15 cellular contexts compared by ENCODE assay signal in the genomic region with DNA sequence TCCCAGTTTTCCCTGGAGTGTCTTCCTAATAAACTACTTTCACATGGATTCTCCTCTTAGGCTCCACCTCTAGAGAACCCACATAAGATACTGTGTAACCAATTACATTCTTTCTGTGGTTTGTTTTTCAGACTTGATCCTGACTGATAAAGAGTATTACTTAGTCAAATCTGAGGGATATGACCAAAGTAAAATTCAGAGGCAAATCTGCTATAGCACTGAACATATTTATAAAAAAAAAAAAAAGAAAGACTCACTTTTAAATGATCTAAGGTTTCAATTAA. TPM values are rescaled to one million over a fixed set of nuclear protein-coding genes. Genes with fewer than 3 reads are reported as not detected.
DNase-seq lines count a peak whose midpoint lies in the region; ATAC-seq, FAIRE-seq and TF ChIP-seq lines count a peak whose summit lies in the region.
"Had no signal": no experiment of that assay in that cellular context is flagged by ENCODE, and none has a peak within 500 bp of the region (broad histone marks: within the 10 kb centered on the region; RNA-seq: fewer than 3 reads in every experiment).

No MANE protein-coding gene starts in this region.

- intact Hi-C loops in activated CD4-positive, alpha-beta T cell treated with anti-CD3 and anti-CD28 coated beads for 36 hours (cut with DNase I, micrococcal nuclease): loop anchor here in 1 of 2 experiments (5.0 kb wide), 1 partner anchor 207 kb away; no protein-coding TSS in a partner anchor
- intact Hi-C loops in IMR-90 (cut with micrococcal nuclease): no loop called here
- intact Hi-C loops in K562 (cut with micrococcal nuclease): loop anchor here (5.0 kb wide), 1 partner anchor 82 kb away; no protein-coding TSS in a partner anchor

- TF ChIP-seq RAD21 in IMR-90 (IDR thresholded peaks at IDR 0.05; ENCODE audit: low read length) (no peak), K562 (CRISPR knock-in tag; conservative IDR thresholded peaks at IDR 0.05 in 1 of 2, IDR thresholded peaks at IDR 0.05 in 1 of 2) (no peak)

- H2AFZ ChIP-seq in IMR-90 (replicated peaks; ENCODE audit: low read length, poor library complexity): peak overlapping the region; percentile 11
- no peak overlapping the region for H2AFZ ChIP-seq in K562 (ENCODE audit: low read depth, low read length)
- H2AFZ ChIP-seq: parathyroid adenoma had no signal

- ATAC-seq in activated CD4-positive, alpha-beta T cell treated with anti-CD3 and anti-CD28 coated beads for 36 hours: peak; percentile 34
- peak; percentile 31 for ATAC-seq in IMR-90 (ENCODE audit: low read depth)
- ATAC-seq in K562: no peak
- ATAC-seq in natural killer cell treated with Interleukin-12 subunit alpha and Interleukin-12 subunit beta and Interleukin-15 and Interleukin-18, amount 100 ng/mL, for 72 hours: no peak
- ATAC-seq in GM21786 (IDR thresholded peaks at IDR 0.05; ENCODE audit: unreplicated experiment): no peak
- no peak for ATAC-seq in GM18909 (IDR thresholded peaks at IDR 0.05; ENCODE audit: poor library complexity, unreplicated experiment)

- no peak overlapping the region for H2BK5ac ChIP-seq in IMR-90 (ENCODE audit: low read depth, low read length, poor library complexity, severe bottlenecking)

- H3K9me3 Mint-ChIP-seq in activated CD4-positive, alpha-beta T cell treated with anti-CD3 and anti-CD28 coated beads for 36 hours (ENCODE audit: low read depth): no peaks in the 10 kb centered on the region
- no peaks in the 10 kb centered on the region for H3K9me3 Mint-ChIP-seq in natural killer cell treated with Interleukin-12 subunit alpha and Interleukin-12 subunit beta and Interleukin-15 and Interleukin-18, amount 100 ng/mL, for 72 hours
- H3K9me3 Mint-ChIP-seq: endodermal cell had no signal

- H3K4me3 Mint-ChIP-seq in activated CD4-positive, alpha-beta T cell treated with anti-CD3 and anti-CD28 coated beads for 36 hours: no peak overlapping the region
- H3K4me3 Mint-ChIP-seq in natural killer cell treated with Interleukin-12 subunit alpha and Interleukin-12 subunit beta and Interleukin-15 and Interleukin-18, amount 100 ng/mL, for 72 hours: peak overlapping the region; percentile 54
- H3K4me3 Mint-ChIP-seq: endodermal cell had no signal

- H3K27me3 ChIP-seq in IMR-90 (ENCODE audit: control insufficient read depth, insufficient read depth, low read length) (no peaks in the 10 kb centered on the region), K562 (ENCODE audit: control insufficient read depth in 2 of 2, insufficient read depth in 2 of 2, low read length in 2 of 2) (no peaks in the 10 kb centered on the region)
- H3K27me3 ChIP-seq: uterus had no signal

- H3K27ac ChIP-seq in IMR-90 (ENCODE audit: insufficient read depth, low read length) (no peak overlapping the region), K562 (ENCODE audit: extremely low read depth, low read depth, low read length) (no peak overlapping the region)
- H3K27ac ChIP-seq: parathyroid adenoma, uterus had no signal

- no peak overlapping the region for H3K4me2 ChIP-seq in IMR-90 (ENCODE audit: low read depth, low read length)
- H3K4me2 ChIP-seq in K562 (ENCODE audit: insufficient read depth, low read length): no peak overlapping the region

- peak overlapping the region in 1 of 2 experiments; percentile 38; a peak in 3 of 4 replicates for H4K8ac ChIP-seq in IMR-90 (ENCODE audit: low read depth in 2 of 2, low read length in 2 of 2)

- no peak for FAIRE-seq in K562 (lab: Jason Lieb, UNC)
- FAIRE-seq: A549 had no signal

- in situ Hi-C loops in IMR-90 (cut with MboI; ENCODE audit: low sequenced_read_pairs) (loop anchor here (5.0 to 10.0 kb wide), 2 partner anchors 124 to 197 kb away; no protein-coding TSS in a partner anchor), K562 (cut with MboI) (loop anchor here (5.0 kb wide), 1 partner anchor 127 kb away; no protein-coding TSS in a partner anchor)

- H2BK120ac ChIP-seq in IMR-90 (ENCODE audit: low read depth, low read length): no peak overlapping the region

- POLR2A ChIA-PET in activated CD4-positive, alpha-beta T cell treated with anti-CD3 and anti-CD28 coated beads for 36 hours (lab: Charles Lee): interaction anchor here (0.7 kb wide), 1 partner anchor 191 kb away, joined by 4 read pairs; no protein-coding TSS in a partner anchor
- POLR2A ChIA-PET in IMR-90 (lab: Charles Lee; ENCODE audit: unreplicated experiment): no interaction called here
- POLR2A ChIA-PET in K562 (lab: Yijun Ruan, JAX): interaction anchor here (0.6 to 2.8 kb wide), 7 partner anchors 9 to 191 kb away, joined by 3 to 19 read pairs (median 5); partner anchors contain the start of gene IL1B

- H2BK20ac ChIP-seq in IMR-90 (ENCODE audit: low read depth, low read length): no peak overlapping the region

- dilution Hi-C loops in IMR-90 (cut with HindIII; ENCODE audit: low sequenced_read_pairs, unreplicated experiment): no loop called here

- no peak overlapping the region for H3K27ac Mint-ChIP-seq in activated CD4-positive, alpha-beta T cell treated with anti-CD3 and anti-CD28 coated beads for 36 hours
- peak overlapping the region; percentile 71 to 85 for H3K27ac Mint-ChIP-seq in natural killer cell treated with Interleukin-12 subunit alpha and Interleukin-12 subunit beta and Interleukin-15 and Interleukin-18, amount 100 ng/mL, for 72 hours
- H3K27ac Mint-ChIP-seq: endodermal cell had no signal

- H3K9me3 ChIP-seq in IMR-90 (ENCODE audit: control insufficient read depth, insufficient read depth, low read length) (no peaks in the 10 kb centered on the region), K562 (replicated peaks; ENCODE audit: control insufficient read depth, insufficient read depth, low read depth, low read length) (peaks cover 2% of the 10 kb centered on the region; the same call in 1 of the 2 replicates)
- H3K9me3 ChIP-seq: A549, uterus had no signal

- peaks cover 55% of the 10 kb centered on the region for H3K36me3 Mint-ChIP-seq in activated CD4-positive, alpha-beta T cell treated with anti-CD3 and anti-CD28 coated beads for 36 hours (ENCODE audit: low read depth)
- peaks cover 16% of the 10 kb centered on the region for H3K36me3 Mint-ChIP-seq in natural killer cell treated with Interleukin-12 subunit alpha and Interleukin-12 subunit beta and Interleukin-15 and Interleukin-18, amount 100 ng/mL, for 72 hours

- H3K9ac ChIP-seq in IMR-90 (ENCODE audit: low read depth, low read length) (no peak overlapping the region), K562 (ENCODE audit: insufficient read depth in 1 of 2, low read depth in 2 of 2, low read length in 2 of 2) (no peak overlapping the region)
- H3K9ac ChIP-seq: parathyroid adenoma had no signal

- no peaks in the 10 kb centered on the region for H3K27me3 Mint-ChIP-seq in activated CD4-positive, alpha-beta T cell treated with anti-CD3 and anti-CD28 coated beads for 36 hours
- H3K27me3 Mint-ChIP-seq in natural killer cell treated with Interleukin-12 subunit alpha and Interleukin-12 subunit beta and Interleukin-15 and Interleukin-18, amount 100 ng/mL, for 72 hours: no peaks in the 10 kb centered on the region

- H3K4ac ChIP-seq in IMR-90 (ENCODE audit: low read depth, low read length): no peak overlapping the region

- peaks cover 9% of the 10 kb centered on the region for H3K4me1 ChIP-seq in IMR-90 (ENCODE audit: control insufficient read depth, insufficient read depth, low read length)
- no peaks in the 10 kb centered on the region; a peak in 1 of 5 replicates for H3K4me1 ChIP-seq in K562 (replicated peaks in 1 of 2; ENCODE audit: control insufficient read depth in 2 of 2, insufficient read depth in 2 of 2, low read length in 2 of 2)
- H3K4me1 ChIP-seq: parathyroid adenoma, uterus had no signal

- no peak overlapping the region; the same call in 1 of the 2 replicates for H4K91ac ChIP-seq in IMR-90 (ENCODE audit: insufficient read depth, low read depth, low read length)

- no peak overlapping the region for H4K5ac ChIP-seq in IMR-90 (ENCODE audit: low read depth, low read length)

- H2AK5ac ChIP-seq in IMR-90 (ENCODE audit: low read depth, low read length): no peak overlapping the region

- no peak for TF ChIP-seq POLR2A in IMR-90 (IDR thresholded peaks at IDR 0.05; ENCODE audit: low read depth, low read length)
- no peak for TF ChIP-seq POLR2A in K562 (conservative IDR thresholded peaks at IDR 0.05)

- peaks cover 9% of the 10 kb centered on the region; the same call in 2 of the 3 replicates for H3K79me2 ChIP-seq in K562 (ENCODE audit: control insufficient read depth, insufficient read depth, low read length)
- H3K79me2 ChIP-seq: parathyroid adenoma had no signal

- H3K23ac ChIP-seq in IMR-90 (ENCODE audit: low read depth, low read length): no peak overlapping the region

- no peak overlapping the region for H2AK9ac ChIP-seq in IMR-90 (replicated peaks; ENCODE audit: low read depth, low read length, poor library complexity)

- H3K9me1 ChIP-seq in IMR-90 (ENCODE audit: insufficient read depth, low read length) (peaks cover 6% of the 10 kb centered on the region), K562 (ENCODE audit: control insufficient read depth, insufficient read depth, low read length) (no peaks in the 10 kb centered on the region)

- H3K56ac ChIP-seq in IMR-90 (ENCODE audit: extremely low read depth, insufficient read depth, low read length): no peak overlapping the region

- CTCF ChIA-PET in activated CD4-positive, alpha-beta T cell treated with anti-CD3 and anti-CD28 coated beads for 36 hours (lab: Charles Lee): interaction anchor here (0.7 to 5.3 kb wide), 23 partner anchors 11 to 209 kb away, joined by 3 to 98 read pairs (median 5); no protein-coding TSS in a partner anchor
- CTCF ChIA-PET in IMR-90 (lab: Yijun Ruan, JAX): interaction anchor here (0.6 to 5.0 kb wide), 6 partner anchors 9 to 191 kb away, joined by 4 to 90 read pairs (median 7); no protein-coding TSS in a partner anchor
- CTCF ChIA-PET in K562 (lab: Yijun Ruan, JAX; ENCODE audit: low intra/inter-chr PET ratio): interaction anchor here (0.6 to 4.4 kb wide), 5 partner anchors 26 to 628 kb away, joined by 3 to 46 read pairs (median 9); no protein-coding TSS in a partner anchor

- no peak overlapping the region for H2BK15ac ChIP-seq in IMR-90 (ENCODE audit: low read depth, low read length)

- DNase-seq in activated CD4-positive, alpha-beta T cell treated with anti-CD3 and anti-CD28 coated beads for 36 hours: no peak
- no peak for DNase-seq in activated CD4-positive, alpha-beta T cell treated with anti-CD3 and anti-CD28 coated beads, Interleukin-2, amount 50 U/mL, for 48 hours
- DNase-seq in IMR-90: peak; percentile 53
- no peak for DNase-seq in K562 (ENCODE audit: extremely low read depth in 1 of 4, low spot score in 3 of 4)
- no peak for DNase-seq in natural killer cell treated with Interleukin-12 subunit alpha and Interleukin-12 subunit beta and Interleukin-15 and Interleukin-18, amount 100 ng/mL, for 72 hours (ENCODE audit: low spot score)
- DNase-seq in NCI-H510A (lab: John Stamatoyannopoulos, UW): no peak
- DNase-seq: DMS79 treated with DMSO at 0.1 percent for 48 hours, endodermal cell, MV-4-11, uterus had no signal

- H3K79me1 ChIP-seq in IMR-90 (ENCODE audit: low read depth in 1 of 2, low read length in 2 of 2): peaks cover 48 to 52% of the 10 kb centered on the region in 2 experiments

- H3K4me1 Mint-ChIP-seq in activated CD4-positive, alpha-beta T cell treated with anti-CD3 and anti-CD28 coated beads for 36 hours: peaks cover 12% of the 10 kb centered on the region
- peaks cover 40 to 44% of the 10 kb centered on the region in 2 donors for H3K4me1 Mint-ChIP-seq in natural killer cell treated with Interleukin-12 subunit alpha and Interleukin-12 subunit beta and Interleukin-15 and Interleukin-18, amount 100 ng/mL, for 72 hours (ENCODE audit: low read depth in 2 of 2)

- no TSS peak for BruUV-seq in IMR-90 (replicated peaks; lab: Mats Ljungman, UMichigan)
- TSS peak; percentile 25 for BruUV-seq in K562 (replicated peaks; lab: Mats Ljungman, UMichigan)

- TF ChIP-seq EP300 in K562 (IDR thresholded peaks at IDR 0.05; ENCODE audit: low read length): no peak

- H3K36me3 ChIP-seq in IMR-90 (ENCODE audit: control insufficient read depth, insufficient read depth, low read length): 0 out of 2 replicates have a peak, but pooled peaks cover 2% of the 10 kb centered on the region
- peaks cover 85% of the 10 kb centered on the region for H3K36me3 ChIP-seq in K562 (ENCODE audit: control insufficient read depth, insufficient read depth, low read length)
- H3K36me3 ChIP-seq: uterus had no signal

- H3K18ac ChIP-seq in IMR-90 (ENCODE audit: low read depth, low read length): peak overlapping the region; percentile 40; the same call in 1 of the 2 replicates

- H4K20me1 ChIP-seq in IMR-90 (ENCODE audit: insufficient read depth, low read length): no peaks in the 10 kb centered on the region
- no peaks in the 10 kb centered on the region for H4K20me1 ChIP-seq in K562 (replicated peaks; ENCODE audit: control insufficient read depth, insufficient read depth, low read length)

- H3K14ac ChIP-seq in IMR-90 (replicated peaks; ENCODE audit: low read depth, low read length): no peak overlapping the region; the same call in 1 of the 2 replicates

- H3K4me3 ChIP-seq in IMR-90 (ENCODE audit: insufficient read depth, low read depth, low read length) (no peak overlapping the region), K562 (no peak overlapping the region)
- H3K4me3 ChIP-seq: A549, uterus had no signal

- no peak for TF ChIP-seq CTCF in IMR-90 (conservative IDR thresholded peaks at IDR 0.05; ENCODE audit: low read depth, low read length)
- no peak for TF ChIP-seq CTCF in K562 (IDR thresholded peaks at IDR 0.05 in 2 of 3, conservative IDR thresholded peaks at IDR 0.05 in 1 of 3; ENCODE audit: insufficient read depth in 2 of 3, low read depth in 1 of 3, low read length in 3 of 3)

RNA-seq across cellular contexts. Expression of gene CKAP2L, which starts 13.9 kb away (rescaled TPM):
- 10 to 100 TPM; 38.4 to 46.7 TPM for total RNA-seq in activated CD4-positive, alpha-beta T cell treated with anti-CD3 and anti-CD28 coated beads for 36 hours
- total RNA-seq in IMR-90 (2012; rRNA removed) (9.9 and 13.3 TPM in 2 replicates), K562 (2014; rRNA removed) (10.4 and 12.3 TPM in 2 replicates), K562 (2014; rRNA removed; fragmentation: Illumina TruSeq; extraction: Trizol) (14.2 and 16.9 TPM in 2 replicates), K562 (2015; rRNA removed; fragmentation: Illumina TruSeq; extraction: Trizol) (11.5 and 12.1 TPM in 2 replicates), K562 (2021) (17.6 and 18.6 TPM in 2 replicates)
- polyA plus RNA-seq in IMR-90 (2012; rRNA removed) (6.3 and 6.4 TPM in 2 replicates), K562 (2011; rRNA removed) (15.8 and 18.5 TPM in 2 replicates), K562 (2014; fragmentation: Illumina TruSeq; extraction: Trizol) (20.3 and 21.9 TPM in 2 replicates), K562 (2014; fragmentation: Nextera tagmentation; extraction: Ambion mirVana) (10 to 100 TPM; 14.1 to 14.9 TPM), K562 (2014; rRNA removed) (10.9 and 13.2 TPM in 2 replicates)
- polyA plus RNA-seq in IMR-90 (2012; cell fraction: cytosol; rRNA removed): 0.43 and 0.55 TPM in 2 replicates
- polyA plus RNA-seq in IMR-90 (2012; cell fraction: nucleus; rRNA removed; ENCODE audit: low replicate concordance): 0.50 and 2.0 TPM in 2 replicates
- 12.0 and 31.2 TPM in 2 replicates for total RNA-seq in K562 (2011; cell fraction: chromatin; rRNA removed; ENCODE audit: low replicate concordance)
- total RNA-seq in K562 (2011; cell fraction: nucleolus; rRNA removed): 9.5 and 10.3 TPM in 2 replicates
- 20.5 and 28.5 TPM in 2 replicates for total RNA-seq in K562 (2011; cell fraction: nucleoplasm; rRNA removed)
- 2.9 and 6.0 TPM in 2 replicates for polyA plus RNA-seq in K562 (2011; cell fraction: cytosol; rRNA removed)
- polyA plus RNA-seq in K562 (2011; cell fraction: nucleus; rRNA removed): 7.2 and 9.8 TPM in 2 replicates
- polyA plus RNA-seq in K562 (2012): 12.2 and 19.9 TPM in 2 replicates
- polyA minus RNA-seq in K562 (2011; rRNA and poly(A)+ RNA removed): 21.9 and 31.4 TPM in 2 replicates
- polyA minus RNA-seq in K562 (2011; cell fraction: cytosol; rRNA and poly(A)+ RNA removed): 4.9 and 6.4 TPM in 2 replicates
- polyA minus RNA-seq in K562 (2011; cell fraction: nucleus; rRNA and poly(A)+ RNA removed): 12.3 and 21.2 TPM in 2 replicates
- total RNA-seq in natural killer cell treated with Interleukin-12 subunit alpha and Interleukin-12 subunit beta and Interleukin-15 and Interleukin-18, amount 100 ng/mL, for 72 hours: 10 to 100 TPM; 26.8 to 45.7 TPM

RNA-seq across cellular contexts. Expression of gene NT5DC4, which starts 29.7 kb away (rescaled TPM):
- total RNA-seq in activated CD4-positive, alpha-beta T cell treated with anti-CD3 and anti-CD28 coated beads for 36 hours: not detected
- total RNA-seq in IMR-90 (2012; rRNA removed) (not detected in 2 replicates), K562 (2014; rRNA removed) (0.94 and 1.0 TPM in 2 replicates), K562 (2014; rRNA removed; fragmentation: Illumina TruSeq; extraction: Trizol) (0.44 and 2.3 TPM in 2 replicates), K562 (2015; rRNA removed; fragmentation: Illumina TruSeq; extraction: Trizol) (0.45 and 0.65 TPM in 2 replicates), K562 (2021) (4.7 and 6.8 TPM in 2 replicates)
- polyA plus RNA-seq in IMR-90 (2012; rRNA removed) (not detected in 2 replicates), K562 (2011; rRNA removed) (3.4 and 6.9 TPM in 2 replicates), K562 (2014; fragmentation: Illumina TruSeq; extraction: Trizol) (0.56 and 1.8 TPM in 2 replicates), K562 (2014; fragmentation: Nextera tagmentation; extraction: Ambion mirVana) (1 to 10 TPM; 2.5 to 2.8 TPM), K562 (2014; rRNA removed) (1.6 and 5.0 TPM in 2 replicates)
- polyA plus RNA-seq in IMR-90 (2012; cell fraction: cytosol; rRNA removed): not detected in 2 replicates
- polyA plus RNA-seq in IMR-90 (2012; cell fraction: nucleus; rRNA removed; ENCODE audit: low replicate concordance): not detected in 2 replicates
- 26.6 and 60.2 TPM in 2 replicates for total RNA-seq in K562 (2011; cell fraction: chromatin; rRNA removed; ENCODE audit: low replicate concordance)
- 32.0 and 34.7 TPM in 2 replicates for total RNA-seq in K562 (2011; cell fraction: nucleolus; rRNA removed)
- 22.7 and 29.8 TPM in 2 replicates for total RNA-seq in K562 (2011; cell fraction: nucleoplasm; rRNA removed)
- polyA plus RNA-seq in K562 (2011; cell fraction: cytosol; rRNA removed): 0.65 and 1.6 TPM in 2 replicates
- 39.8 and 97.5 TPM in 2 replicates for polyA plus RNA-seq in K562 (2011; cell fraction: nucleus; rRNA removed)
- 1.3 and 9.4 TPM in 2 replicates for polyA plus RNA-seq in K562 (2012)
- polyA minus RNA-seq in K562 (2011; rRNA and poly(A)+ RNA removed): 0.36 and 2.7 TPM in 2 replicates
- polyA minus RNA-seq in K562 (2011; cell fraction: cytosol; rRNA and poly(A)+ RNA removed): 8.7 TPM in 1 of 2 replicates, not detected in the other
- 6.9 and 15.8 TPM in 2 replicates for polyA minus RNA-seq in K562 (2011; cell fraction: nucleus; rRNA and poly(A)+ RNA removed)
- total RNA-seq in natural killer cell treated with Interleukin-12 subunit alpha and Interleukin-12 subunit beta and Interleukin-15 and Interleukin-18, amount 100 ng/mL, for 72 hours: not detected
- total RNA-seq: endodermal cell, lung microvascular endothelial cell, uterus had no signal
- polyA plus RNA-seq: A549 had no signal

RNA-seq across cellular contexts. Expression of gene IL1A, which starts 33.8 kb away (rescaled TPM):
- total RNA-seq in activated CD4-positive, alpha-beta T cell treated with anti-CD3 and anti-CD28 coated beads for 36 hours: 1 to 10 TPM; 6.6 to 6.9 TPM
- total RNA-seq in IMR-90 (2012; rRNA removed) (0.83 and 1.1 TPM in 2 replicates), K562 (2014; rRNA removed) (0.14 TPM in 1 of 2 replicates, not detected in the other), K562 (2014; rRNA removed; fragmentation: Illumina TruSeq; extraction: Trizol) (0.15 and 0.19 TPM in 2 replicates), K562 (2015; rRNA removed; fragmentation: Illumina TruSeq; extraction: Trizol) (0.08 TPM in 1 of 2 replicates, not detected in the other), K562 (2021) (0.09 TPM in 1 of 2 replicates, not detected in the other)
- polyA plus RNA-seq in IMR-90 (2012; rRNA removed) (0.39 and 0.48 TPM in 2 replicates), K562 (2011; rRNA removed) (0.07 and 0.09 TPM in 2 replicates), K562 (2014; fragmentation: Illumina TruSeq; extraction: Trizol) (0.08 and 0.15 TPM in 2 replicates), K562 (2014; fragmentation: Nextera tagmentation; extraction: Ambion mirVana) (under 1 TPM in 1 of 2 experiments, not detected in 1; 0.27 TPM), K562 (2014; rRNA removed) (0.03 TPM in 1 of 2 replicates, not detected in the other)
- 0.05 and 0.30 TPM in 2 replicates for polyA plus RNA-seq in IMR-90 (2012; cell fraction: cytosol; rRNA removed)
- polyA plus RNA-seq in IMR-90 (2012; cell fraction: nucleus; rRNA removed; ENCODE audit: low replicate concordance): 0.08 and 1.6 TPM in 2 replicates
- 0.32 TPM in 1 of 2 replicates, not detected in the other for total RNA-seq in K562 (2011; cell fraction: chromatin; rRNA removed; ENCODE audit: low replicate concordance)
- total RNA-seq in K562 (2011; cell fraction: nucleolus; rRNA removed): not detected in 2 replicates
- 0.46 TPM in 1 of 2 replicates, not detected in the other for total RNA-seq in K562 (2011; cell fraction: nucleoplasm; rRNA removed)
- polyA plus RNA-seq in K562 (2011; cell fraction: cytosol; rRNA removed): 0.09 TPM in 1 of 2 replicates, not detected in the other
- 0.11 and 0.13 TPM in 2 replicates for polyA plus RNA-seq in K562 (2011; cell fraction: nucleus; rRNA removed)
- 0.30 and 1.4 TPM in 2 replicates for polyA plus RNA-seq in K562 (2012)
- 0.07 TPM in 1 of 2 replicates, not detected in the other for polyA minus RNA-seq in K562 (2011; rRNA and poly(A)+ RNA removed)
- polyA minus RNA-seq in K562 (2011; cell fraction: cytosol; rRNA and poly(A)+ RNA removed): not detected in 2 replicates
- not detected in 2 replicates for polyA minus RNA-seq in K562 (2011; cell fraction: nucleus; rRNA and poly(A)+ RNA removed)
- total RNA-seq in natural killer cell treated with Interleukin-12 subunit alpha and Interleukin-12 subunit beta and Interleukin-15 and Interleukin-18, amount 100 ng/mL, for 72 hours: 10 to 100 TPM in 1 of 2 donors, under 1 TPM in 1; 0.25 to 12.3 TPM
- total RNA-seq: lung microvascular endothelial cell had no signal

Comparison
In these comparisons a context has a peak if more than half of its experiments do, and no peak if none do; other contexts are left out.
1. ATAC-seq: peak in activated CD4-positive, alpha-beta T cell treated with anti-CD3 and anti-CD28 coated beads for 36 hours (single experiment) and IMR-90 (single experiment); none in K562 (single experiment), natural killer cell treated with Interleukin-12 subunit alpha and Interleukin-12 subunit beta and Interleukin-15 and Interleukin-18, amount 100 ng/mL, for 72 hours (0 of 2), GM21786 (single experiment) and GM18909 (single experiment).